1 cellular context compared by ENCODE assay signal in genomic region chr22:29799217-29799680, GRCh38.
TF ChIP-seq lines count a peak whose summit lies in the region.

No MANE protein-coding gene starts in this region.

TF ChIP-seq in WTC11, 78 proteins besides CTCF, POLR2A, EP300 and RAD21 (continued from another document):
- TF ChIP-seq GABPB1 (CRISPR knock-in tag; IDR thresholded peaks at IDR 0.05): peak; percentile 75; the same call in 1 of the 2 replicates
- TF ChIP-seq, protein P1, sequence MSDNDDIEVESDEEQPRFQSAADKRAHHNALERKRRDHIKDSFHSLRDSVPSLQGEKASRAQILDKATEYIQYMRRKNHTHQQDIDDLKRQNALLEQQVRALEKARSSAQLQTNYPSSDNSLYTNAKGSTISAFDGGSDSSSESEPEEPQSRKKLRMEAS (CRISPR knock-in tag; IDR thresholded peaks at IDR 0.05): no peak
- no peak for TF ChIP-seq E2F5 (CRISPR knock-in tag; IDR thresholded peaks at IDR 0.05)
- no peak for TF ChIP-seq JUN (CRISPR knock-in tag; IDR thresholded peaks at IDR 0.05)
- no peak for TF ChIP-seq OVOL2 (CRISPR knock-in tag; IDR thresholded peaks at IDR 0.05; ENCODE audit: borderline replicate concordance)
- no peak for TF ChIP-seq ZNF317 (CRISPR knock-in tag; IDR thresholded peaks at IDR 0.05; ENCODE audit: borderline replicate concordance, low read depth)
- no peak for TF ChIP-seq ZNF416 (CRISPR knock-in tag; IDR thresholded peaks at IDR 0.05)
